In genomic region chr14:65303902-65304222, GRCh38 we compare ENCODE assay signal across 12 cellular contexts.
A peak's percentile ranks its signal among the peaks of the same experiment; 100 is the strongest.
DNase-seq lines count a peak whose midpoint lies in the region; ATAC-seq and TF ChIP-seq lines count a peak whose summit lies in the region.
"Had no signal": no experiment of that assay in that cellular context is flagged by ENCODE, and none has a peak within 500 bp of the region (broad histone marks: within the 10 kb centered on the region; RNA-seq: fewer than 3 reads in every experiment).

No MANE protein-coding gene starts in this region.

- BruUV-seq in Caco-2 (replicated peaks; lab: Mats Ljungman, UMichigan): no TSS peak

- H3K27ac Mint-ChIP-seq in Caco-2 (ENCODE audit: unreplicated experiment): peak overlapping the region; percentile 46
- peak overlapping the region; percentile 81 for H3K27ac Mint-ChIP-seq in T-helper 17 cell
- H3K27ac Mint-ChIP-seq in memory B cell: peak overlapping the region; percentile 92

- POLR2A ChIA-PET in Caco-2 (lab: Charles Lee): interaction anchor here (0.7 kb wide), 1 partner anchor 35 kb away, joined by 5 read pairs; no protein-coding TSS in a partner anchor

- H3K36me3 Mint-ChIP-seq in Caco-2 (ENCODE audit: insufficient read depth, unreplicated experiment) (no peaks in the 10 kb centered on the region), T-helper 17 cell (ENCODE audit: low read depth) (no peaks in the 10 kb centered on the region), memory B cell (peaks cover 9% of the 10 kb centered on the region)

- no peak overlapping the region for H3K4me3 Mint-ChIP-seq in Caco-2 (ENCODE audit: unreplicated experiment)
- no peak overlapping the region for H3K4me3 Mint-ChIP-seq in T-helper 17 cell
- peak overlapping the region; percentile 74 for H3K4me3 Mint-ChIP-seq in memory B cell

- H2AFZ ChIP-seq in GM23248: peak overlapping the region; percentile 68

- no peaks in the 10 kb centered on the region for H4K20me1 ChIP-seq in GM23248 (ENCODE audit: insufficient read depth)

- H3K36me3 ChIP-seq in Caco-2 (ENCODE audit: control insufficient read depth, insufficient read depth, low read length) (no peaks in the 10 kb centered on the region), GM23248 (ENCODE audit: low read depth) (no peaks in the 10 kb centered on the region)
- H3K36me3 ChIP-seq: tibial nerve had no signal

- no peaks in the 10 kb centered on the region for H3K9me3 Mint-ChIP-seq in Caco-2 (ENCODE audit: unreplicated experiment)
- no peaks in the 10 kb centered on the region for H3K9me3 Mint-ChIP-seq in memory B cell

- peaks cover 6% of the 10 kb centered on the region; the same call in 1 of the 2 replicates for H3F3A ChIP-seq in GM23248 (ENCODE audit: insufficient read depth)

- H3K79me2 ChIP-seq in GM23248 (ENCODE audit: insufficient read depth): no peaks in the 10 kb centered on the region

- no peaks in the 10 kb centered on the region for H3K27me3 ChIP-seq in Caco-2 (replicated peaks; ENCODE audit: control insufficient read depth, insufficient read depth, low read length)
- no peaks in the 10 kb centered on the region for H3K27me3 ChIP-seq in GM23248 (replicated peaks; ENCODE audit: insufficient read depth)
- H3K27me3 ChIP-seq: tibial nerve had no signal

- ATAC-seq in T-helper 17 cell (no peak), memory B cell (ENCODE audit: low read depth) (no peak), HG03159 (IDR thresholded peaks at IDR 0.05; ENCODE audit: unreplicated experiment) (no peak)

- H3K9ac ChIP-seq in GM23248: no peak overlapping the region

- peak overlapping the region; percentile 38 for H3K4me2 ChIP-seq in GM23248 (ENCODE audit: unreplicated experiment)

- no peak for DNase-seq in Caco-2
- DNase-seq in GM23248: no peak
- no peak for DNase-seq in T-helper 17 cell
- DNase-seq in memory B cell (ENCODE audit: low spot score in 2 of 2): no peak
- DNase-seq in NCI-H128 (lab: John Stamatoyannopoulos, UW; ENCODE audit: unreplicated experiment): no peak
- no peak for DNase-seq in foreskin melanocyte
- DNase-seq: COR-L47; effector CD4-positive, alpha-beta T cell; NCI-H2081 treated with DMSO at 0.1 percent for 48 hours; T-helper 9 cell had no signal

- H3K4me3 ChIP-seq in Caco-2 (ENCODE audit: low read depth, low read length) (no peak overlapping the region), GM23248 (no peak overlapping the region)
- H3K4me3 ChIP-seq: tibial nerve had no signal

- H3K4me1 Mint-ChIP-seq in Caco-2 (ENCODE audit: low read depth, unreplicated experiment) (peaks cover 37% of the 10 kb centered on the region), T-helper 17 cell (peaks cover 20% of the 10 kb centered on the region), memory B cell (peaks cover 52% of the 10 kb centered on the region)

- H3K9me3 ChIP-seq in Caco-2 (no peaks in the 10 kb centered on the region), GM23248 (ENCODE audit: low read depth) (no peaks in the 10 kb centered on the region), T-helper 17 cell (ENCODE audit: control insufficient read depth, low read length, poor library complexity, severe bottlenecking) (no peaks in the 10 kb centered on the region)
- H3K9me3 ChIP-seq: tibial nerve had no signal

- WGBS in GM23248 (ENCODE audit: low coverage in 1 of 2, low lambda C conversion rate in 2 of 2, missing lambda C conversion rate in 2 of 2), 2 experiments: 89% methylated on average over 6 of the region's 6 CpGs

- no peak overlapping the region for H3K27ac ChIP-seq in GM23248

- no peaks in the 10 kb centered on the region for H3K27me3 Mint-ChIP-seq in Caco-2 (ENCODE audit: insufficient read depth, unreplicated experiment)
- no peaks in the 10 kb centered on the region for H3K27me3 Mint-ChIP-seq in T-helper 17 cell
- no peaks in the 10 kb centered on the region for H3K27me3 Mint-ChIP-seq in memory B cell

- in situ Hi-C loops in GM23248 (cut with MboI): no loop called here

- H3K4me1 ChIP-seq in Caco-2 (peaks cover 55% of the 10 kb centered on the region), GM23248 (ENCODE audit: insufficient read depth) (peaks cover 12% of the 10 kb centered on the region)

- TF ChIP-seq CTCF in Caco-2 (IDR thresholded peaks at IDR 0.05; ENCODE audit: insufficient read depth in 1 of 2, low read depth in 1 of 2, low read length in 1 of 2, severe bottlenecking in 1 of 2, unreplicated experiment in 1 of 2): no peak

- CTCF ChIA-PET in Caco-2 (lab: Charles Lee): no interaction called here

- H3K9me2 ChIP-seq in GM23248 (ENCODE audit: insufficient read depth): no peaks in the 10 kb centered on the region

- intact Hi-C loops in Caco-2 (cut with micrococcal nuclease; ENCODE audit: unreplicated experiment): loop anchor here (2.0 to 5.0 kb wide), 2 partner anchors 49 to 108 kb away; partner anchors contain the start of gene FUT8
